ENCODE assay signal across 23 cellular contexts in genomic region chrX:44092778-44093177, GRCh38.
A peak's percentile ranks its signal among the peaks of the same experiment; 100 is the strongest.
DNase-seq lines count a peak whose midpoint lies in the region; ATAC-seq, FAIRE-seq and TF ChIP-seq lines count a peak whose summit lies in the region.
"Had no signal": no experiment of that assay in that cellular context is flagged by ENCODE, and none has a peak within 500 bp of the region (broad histone marks: within the 10 kb centered on the region; RNA-seq: fewer than 3 reads in every experiment).

No MANE protein-coding gene starts in this region.

- ATAC-seq in HepG2: peak; percentile 69
- no peak for ATAC-seq in right lobe of liver
- peak; percentile 31 for ATAC-seq in left lung
- peak; percentile 30 for ATAC-seq in upper lobe of right lung
- no peak for ATAC-seq in upper lobe of left lung (ENCODE audit: low FRiP score in 2 of 2)
- ATAC-seq: CD8-positive, alpha-beta T cell; GM12878 had no signal

- H4K20me1 ChIP-seq in HepG2 (ENCODE audit: insufficient read depth, low read length) (no peaks in the 10 kb centered on the region), endothelial cell of umbilical vein (replicated peaks; ENCODE audit: control insufficient read depth, extremely low read depth, insufficient read depth, low read length) (no peaks in the 10 kb centered on the region)
- H4K20me1 ChIP-seq: BLaER1 had no signal

- CTCF ChIA-PET in HepG2 (lab: Yijun Ruan, JAX; ENCODE audit: low intra/inter-chr PET ratio, low total read pairs): no interaction called here
- CTCF ChIA-PET in endothelial cell of umbilical vein (lab: Charles Lee): no interaction called here

- no peak for TF ChIP-seq RAD21 in HepG2 (CRISPR knock-in tag; IDR thresholded peaks at IDR 0.05)

- H3K9me1 ChIP-seq in endothelial cell of umbilical vein (replicated peaks; ENCODE audit: control insufficient read depth, extremely low read depth, insufficient read depth, low read length): no peaks in the 10 kb centered on the region

- no peak overlapping the region for H3K4me3 ChIP-seq in HepG2 (replicated peaks in 1 of 3; ENCODE audit: insufficient read depth in 1 of 3, low read depth in 2 of 3, low read length in 3 of 3)
- H3K4me3 ChIP-seq in right lobe of liver: no peak overlapping the region
- no peak overlapping the region for H3K4me3 ChIP-seq in endothelial cell of umbilical vein (replicated peaks in 1 of 3; ENCODE audit: insufficient read depth in 1 of 3, low read depth in 1 of 3, low read length in 3 of 3)
- H3K4me3 ChIP-seq in left lung: no peak overlapping the region
- no peak overlapping the region for H3K4me3 ChIP-seq in upper lobe of right lung
- H3K4me3 ChIP-seq in upper lobe of left lung: no peak overlapping the region
- H3K4me3 ChIP-seq: BLaER1, GM12878, HAP-1 had no signal

- H3K4me1 ChIP-seq in HepG2 (ENCODE audit: insufficient read depth, low read length) (peaks cover 13% of the 10 kb centered on the region), right lobe of liver (no peaks in the 10 kb centered on the region), endothelial cell of umbilical vein (ENCODE audit: control insufficient read depth, extremely low read depth, insufficient read depth, low read length) (no peaks in the 10 kb centered on the region), left lung (no peaks in the 10 kb centered on the region), upper lobe of right lung (no peaks in the 10 kb centered on the region), upper lobe of left lung (no peaks in the 10 kb centered on the region)
- H3K4me1 ChIP-seq: BLaER1, HAP-1 had no signal

- H3K9me3 ChIP-seq in HepG2 (ENCODE audit: low read length) (no peaks in the 10 kb centered on the region), right lobe of liver (no peaks in the 10 kb centered on the region), endothelial cell of umbilical vein (replicated peaks; ENCODE audit: control insufficient read depth, insufficient read depth, low read length) (no peaks in the 10 kb centered on the region), left lung (no peaks in the 10 kb centered on the region), upper lobe of right lung (no peaks in the 10 kb centered on the region), upper lobe of left lung (no peaks in the 10 kb centered on the region)
- H3K9me3 ChIP-seq: BLaER1, Caco-2, HAP-1 had no signal

- dilution Hi-C loops in endothelial cell of umbilical vein (cut with MboI; ENCODE audit: extremely low pct_ligation_motif_present, low sequenced_read_pairs): no loop called here

- H2AFZ ChIP-seq in HepG2 (ENCODE audit: low read length) (no peak overlapping the region), endothelial cell of umbilical vein (ENCODE audit: low read depth, low read length) (no peak overlapping the region)

- H3K79me2 ChIP-seq in HepG2 (ENCODE audit: insufficient read depth, low read length) (no peaks in the 10 kb centered on the region), endothelial cell of umbilical vein (ENCODE audit: control insufficient read depth, insufficient read depth, low read length) (no peaks in the 10 kb centered on the region)

- BruUV-seq in HepG2 (replicated peaks; lab: Mats Ljungman, UMichigan) (no TSS peak), endothelial cell of umbilical vein (replicated peaks; lab: Mats Ljungman, UMichigan) (no TSS peak)

- TF ChIP-seq POLR2A in HepG2 (IDR thresholded peaks at IDR 0.05; ENCODE audit: insufficient read depth in 1 of 2, low read depth in 2 of 2, low read length in 2 of 2): no peak
- no peak for TF ChIP-seq POLR2A in right lobe of liver (IDR thresholded peaks at IDR 0.05)
- no peak for TF ChIP-seq POLR2A in endothelial cell of umbilical vein (IDR thresholded peaks at IDR 0.05; ENCODE audit: low read depth, low read length)
- TF ChIP-seq POLR2A in upper lobe of left lung (IDR thresholded peaks at IDR 0.05): no peak

- POLR2A ChIA-PET in HepG2 (lab: Yijun Ruan, JAX) (no interaction called here), endothelial cell of umbilical vein (lab: Charles Lee) (no interaction called here)

- H3K27ac ChIP-seq in HepG2 (ENCODE audit: extremely low read length, insufficient read depth, low read length): no peak overlapping the region
- H3K27ac ChIP-seq in right lobe of liver: no peak overlapping the region
- H3K27ac ChIP-seq in endothelial cell of umbilical vein (ENCODE audit: insufficient read depth, low read depth, low read length): no peak overlapping the region
- H3K27ac ChIP-seq in left lung: no peak overlapping the region
- H3K27ac ChIP-seq in upper lobe of right lung: no peak overlapping the region
- H3K27ac ChIP-seq in upper lobe of left lung: no peak overlapping the region
- H3K27ac ChIP-seq: 22Rv1, BLaER1, C4-2B had no signal

- H3K4me2 ChIP-seq in HepG2 (ENCODE audit: low read depth, low read length) (0 out of 2 replicates have a peak overlapping the region, but pooled peaks have one; percentile 1), endothelial cell of umbilical vein (ENCODE audit: insufficient read depth, low read length) (no peak overlapping the region)
- H3K4me2 ChIP-seq: BLaER1 had no signal

- TF ChIP-seq CTCF in HepG2 (CRISPR knock-in tag; IDR thresholded peaks at IDR 0.05) (no peak), right lobe of liver (IDR thresholded peaks at IDR 0.05) (no peak), endothelial cell of umbilical vein (IDR thresholded peaks at IDR 0.05; ENCODE audit: extremely low read depth in 1 of 2, insufficient read depth in 1 of 2, low read depth in 1 of 2, low read length in 2 of 2) (no peak), left lung (IDR thresholded peaks at IDR 0.05) (no peak), upper lobe of right lung (IDR thresholded peaks at IDR 0.05) (no peak), upper lobe of left lung (IDR thresholded peaks at IDR 0.05) (no peak), GM20000 (IDR thresholded peaks at IDR 0.05; ENCODE audit: extremely low read depth, missing control alignments) (no peak)

- H3K27me3 ChIP-seq in HepG2 (ENCODE audit: control insufficient read depth in 1 of 2, insufficient read depth in 2 of 2, low read length in 2 of 2): no peaks in the 10 kb centered on the region
- peaks cover 0 to 3% of the 10 kb centered on the region in 2 donors for H3K27me3 ChIP-seq in right lobe of liver
- H3K27me3 ChIP-seq in endothelial cell of umbilical vein (ENCODE audit: control insufficient read depth in 2 of 2, insufficient read depth in 2 of 2, low read length in 2 of 2): no peaks in the 10 kb centered on the region
- H3K27me3 ChIP-seq in left lung: no peaks in the 10 kb centered on the region
- no peaks in the 10 kb centered on the region for H3K27me3 ChIP-seq in upper lobe of right lung
- H3K27me3 ChIP-seq in upper lobe of left lung: no peaks in the 10 kb centered on the region
- H3K27me3 ChIP-seq: BLaER1 had no signal

- H3K9ac ChIP-seq in HepG2 (ENCODE audit: insufficient read depth, low read depth, low read length): no peak overlapping the region
- H3K9ac ChIP-seq in endothelial cell of umbilical vein (replicated peaks; ENCODE audit: extremely low read depth, insufficient read depth, low read length): no peak overlapping the region
- H3K9ac ChIP-seq: BLaER1 had no signal

- intact Hi-C loops in HepG2 (cut with micrococcal nuclease; ENCODE audit: unreplicated experiment) (no loop called here), right lobe of liver (cut with DNase I) (no loop called here), endothelial cell of umbilical vein (cut with micrococcal nuclease) (no loop called here), left lung (cut with DNase I) (no loop called here), upper lobe of right lung (cut with DNase I) (no loop called here)

- in situ Hi-C loops in HepG2 (cut with HindIII; ENCODE audit: extremely low pct_ligation_motif_present, low pct_unique_long_range_greater_than_20kb): no loop called here

- peak; percentile 50 for FAIRE-seq in HepG2 (lab: Jason Lieb, UNC)
- FAIRE-seq in endothelial cell of umbilical vein (lab: Jason Lieb, UNC): peak; percentile 28
- FAIRE-seq: A204.1, GM12878, H54 had no signal

- H3K36me3 ChIP-seq in HepG2 (replicated peaks in 1 of 2; ENCODE audit: control insufficient read depth in 1 of 2, insufficient read depth in 2 of 2, low read length in 2 of 2) (no peaks in the 10 kb centered on the region), right lobe of liver (no peaks in the 10 kb centered on the region), endothelial cell of umbilical vein (ENCODE audit: control insufficient read depth in 2 of 2, extremely low read depth in 1 of 2, insufficient read depth in 2 of 2, low read length in 2 of 2) (no peaks in the 10 kb centered on the region), left lung (no peaks in the 10 kb centered on the region), upper lobe of right lung (no peaks in the 10 kb centered on the region), upper lobe of left lung (no peaks in the 10 kb centered on the region)
- H3K36me3 ChIP-seq: BLaER1, HAP-1 had no signal

- WGBS in HepG2 (ENCODE audit: low lambda C conversion rate): 0% methylated on average over 1 of the region's 2 CpGs
- WGBS in right lobe of liver (ENCODE audit: insufficient coverage, low coverage, low lambda C conversion rate, missing lambda C conversion rate): 13% methylated on average over 2 of the region's 2 CpGs
- WGBS in upper lobe of left lung, 2 donors: 43 to 45% methylated on average over 2 of the region's 2 CpGs

- DNase-seq in HepG2 (ENCODE audit: low spot score) (peak; percentile 15), right lobe of liver (no peak), endothelial cell of umbilical vein (ENCODE audit: low read depth, low spot score) (no peak), left lung (no peak), upper lobe of right lung (no peak), upper lobe of left lung (no peak), GM20000 (ENCODE audit: low spot score) (no peak), NCI-H510A (lab: John Stamatoyannopoulos, UW) (no peak)
- DNase-seq: Caco-2; CD4-positive, CD25-positive, alpha-beta regulatory T cell; CD8-positive, alpha-beta T cell; DMS153; DND-41; GDM1; GOT3; HFFc6 had no signal

- no peak for TF ChIP-seq EP300 in HepG2 (IDR thresholded peaks at IDR 0.05; ENCODE audit: low read depth in 2 of 2, low read length in 2 of 2)
- TF ChIP-seq EP300 in HepG2 (CRISPR knock-in tag; IDR thresholded peaks at IDR 0.05; ENCODE audit: borderline replicate concordance): no peak
- no peak for TF ChIP-seq EP300 in upper lobe of left lung (IDR thresholded peaks at IDR 0.05)

TF ChIP-seq in HepG2, 621 proteins besides CTCF, POLR2A, EP300 and RAD21 (continues in another document):
- TF ChIP-seq RELA (CRISPR knock-in tag; IDR thresholded peaks at IDR 0.05) (no peak), KAT8 (CRISPR knock-in tag; IDR thresholded peaks at IDR 0.05) (no peak), MTA3 (CRISPR knock-in tag; IDR thresholded peaks at IDR 0.05) (no peak), ZNF383 (CRISPR knock-in tag; IDR thresholded peaks at IDR 0.05; ENCODE audit: borderline replicate concordance) (no peak), ZMAT3 (CRISPR knock-in tag; conservative IDR thresholded peaks at IDR 0.05) (no peak)

TF ChIP-seq in endothelial cell of umbilical vein, 7 proteins besides CTCF, POLR2A, EP300 and RAD21 (continues in another document):
- no peak for TF ChIP-seq JUN (IDR thresholded peaks at IDR 0.05; ENCODE audit: borderline replicate concordance, insufficient read depth, insufficient read length, low read depth)
- TF ChIP-seq MAX (IDR thresholded peaks at IDR 0.05; ENCODE audit: insufficient read depth, insufficient read length): no peak

Comparison
In these comparisons a context has a peak if more than half of its experiments do, and no peak if none do; other contexts are left out.
1. ATAC-seq: peak in HepG2 (single experiment), left lung (single experiment) and upper lobe of right lung (single experiment); none in right lobe of liver (0 of 4) and upper lobe of left lung (0 of 2).